ENCODE assay signal across 19 cellular contexts in the genomic region with DNA sequence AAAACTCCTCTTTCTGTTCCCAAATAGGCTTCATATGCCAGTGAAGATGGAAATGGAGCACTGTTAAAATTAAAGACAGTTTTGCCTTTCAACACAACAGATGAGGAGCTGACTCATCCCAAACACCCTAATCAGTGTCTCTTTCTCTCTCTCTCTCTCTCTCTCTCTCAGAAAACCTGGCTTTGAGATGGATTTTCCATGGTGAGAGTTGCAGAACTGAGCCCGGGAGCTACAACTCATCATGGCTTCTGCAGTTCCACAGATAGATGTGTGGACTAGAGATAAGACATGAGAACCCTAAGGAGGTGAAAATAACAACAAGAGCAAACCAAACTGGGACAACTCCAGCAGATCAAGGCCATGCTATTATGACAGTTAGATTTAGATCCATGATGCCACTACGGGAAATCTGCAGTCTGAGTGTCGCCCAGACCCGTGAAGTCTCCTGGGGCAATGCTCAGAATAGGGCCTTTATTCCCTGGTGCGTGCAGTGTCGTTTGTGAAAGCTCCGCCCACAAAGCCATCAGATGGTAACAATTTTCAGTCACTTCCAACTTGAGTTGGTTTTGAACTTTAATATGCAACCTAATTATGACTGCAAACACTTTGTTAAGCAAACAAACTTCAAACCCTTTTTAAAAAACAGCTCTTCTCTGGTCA.
DNase-seq lines count a peak whose midpoint lies in the region; ATAC-seq and TF ChIP-seq lines count a peak whose summit lies in the region.
"Had no signal": no experiment of that assay in that cellular context is flagged by ENCODE, and none has a peak within 500 bp of the region (broad histone marks: within the 10 kb centered on the region; RNA-seq: fewer than 3 reads in every experiment).

No MANE protein-coding gene starts in this region.

- no peaks in the 10 kb centered on the region for H3K27me3 Mint-ChIP-seq in activated CD4-positive, alpha-beta T cell treated with anti-CD3 and anti-CD28 coated beads, Interleukin-2, amount 10 ng/mL, durations not matched to agents 24 days and 14 days

- H3K36me3 ChIP-seq in vagina (no peaks in the 10 kb centered on the region), upper lobe of right lung (no peaks in the 10 kb centered on the region)

- H3K9me3 ChIP-seq in vagina (no peaks in the 10 kb centered on the region), upper lobe of right lung (no peaks in the 10 kb centered on the region)
- H3K9me3 ChIP-seq: A549 had no signal

- ATAC-seq in GM18868 (IDR thresholded peaks at IDR 0.05; ENCODE audit: unreplicated experiment) (no peak), upper lobe of right lung (no peak)
- ATAC-seq: A549; naive thymus-derived CD8-positive, alpha-beta T cell had no signal

- no peak for TF ChIP-seq POLR2A in vagina (IDR thresholded peaks at IDR 0.05)

- no peak overlapping the region for H3K4me3 Mint-ChIP-seq in activated CD4-positive, alpha-beta T cell treated with anti-CD3 and anti-CD28 coated beads, Interleukin-2, amount 10 ng/mL, durations not matched to agents 24 days and 14 days
- H3K4me3 Mint-ChIP-seq: naive thymus-derived CD8-positive, alpha-beta T cell; type B pancreatic cell had no signal

- H3K27ac Mint-ChIP-seq in activated CD4-positive, alpha-beta T cell treated with anti-CD3 and anti-CD28 coated beads, Interleukin-2, amount 10 ng/mL, durations not matched to agents 24 days and 14 days: no peak overlapping the region
- H3K27ac Mint-ChIP-seq: naive thymus-derived CD8-positive, alpha-beta T cell; type B pancreatic cell had no signal

- peak; percentile 41 for DNase-seq in activated CD4-positive, alpha-beta T cell treated with anti-CD3 and anti-CD28 coated beads, Interleukin-2, amount 10 ng/mL, durations not matched to agents 24 days and 14 days
- DNase-seq in activated CD4-positive, alpha-beta T cell treated with anti-CD3 and anti-CD28 coated beads for 1 hour: no peak
- DNase-seq in NCI-H1436 treated with DMSO at 0.1 percent for 48 hours (lab: John Stamatoyannopoulos, UW): peak; percentile 58
- peak; percentile 67 for DNase-seq in fibroblast of peridontal ligament (ENCODE audit: extremely low read depth)
- DNase-seq in vagina (ENCODE audit: extremely low spot score in 2 of 2): no peak
- DNase-seq in upper lobe of right lung: no peak
- DNase-seq in stimulated activated CD4-positive, alpha-beta T cell treated with anti-CD3 and anti-CD28 coated beads, Interleukin-15, amount 100 ng/mL, for 24 hours: no peak
- DNase-seq: GOT3; islet precursor cell; naive thymus-derived CD8-positive, alpha-beta T cell; NCI-H1694; Right ventricle myocardium superior; stimulated activated naive CD4-positive, alpha-beta T cell had no signal

- peaks cover 13% of the 10 kb centered on the region for H3K36me3 Mint-ChIP-seq in activated CD4-positive, alpha-beta T cell treated with anti-CD3 and anti-CD28 coated beads, Interleukin-2, amount 10 ng/mL, durations not matched to agents 24 days and 14 days (ENCODE audit: low read depth)
- H3K36me3 Mint-ChIP-seq: naive thymus-derived CD8-positive, alpha-beta T cell; type B pancreatic cell had no signal

- peaks cover 43% of the 10 kb centered on the region for H3K4me1 Mint-ChIP-seq in activated CD4-positive, alpha-beta T cell treated with anti-CD3 and anti-CD28 coated beads, Interleukin-2, amount 10 ng/mL, durations not matched to agents 24 days and 14 days

- H3K4me3 ChIP-seq in vagina (no peak overlapping the region), upper lobe of right lung (no peak overlapping the region)
- H3K4me3 ChIP-seq: A549, dorsolateral prefrontal cortex, lung had no signal

- peaks cover 22% of the 10 kb centered on the region for H3K9me3 Mint-ChIP-seq in activated CD4-positive, alpha-beta T cell treated with anti-CD3 and anti-CD28 coated beads, Interleukin-2, amount 10 ng/mL, durations not matched to agents 24 days and 14 days
- H3K9me3 Mint-ChIP-seq: naive thymus-derived CD8-positive, alpha-beta T cell had no signal

- peak overlapping the region; percentile 48 for H3K27ac ChIP-seq in vagina
- no peak overlapping the region for H3K27ac ChIP-seq in upper lobe of right lung
- H3K27ac ChIP-seq: A549, KMS-11 had no signal

- no peaks in the 10 kb centered on the region for H3K27me3 ChIP-seq in vagina
- H3K27me3 ChIP-seq in upper lobe of right lung: no peaks in the 10 kb centered on the region
- H3K27me3 ChIP-seq: dorsolateral prefrontal cortex had no signal

- intact Hi-C loops in activated CD4-positive, alpha-beta T cell treated with anti-CD3 and anti-CD28 coated beads, Interleukin-2, amount 10 ng/mL, durations not matched to agents 24 days and 14 days (cut with micrococcal nuclease): no loop called here
- intact Hi-C loops in vagina (cut with DNase I) (no loop called here), upper lobe of right lung (cut with DNase I) (no loop called here)

- H3K4me1 ChIP-seq in vagina (peaks cover 8% of the 10 kb centered on the region), upper lobe of right lung (no peaks in the 10 kb centered on the region)

- TF ChIP-seq CTCF in vagina (IDR thresholded peaks at IDR 0.05) (no peak), upper lobe of right lung (IDR thresholded peaks at IDR 0.05) (no peak)

Comparison
In these comparisons a context has a peak if more than half of its experiments do, and no peak if none do; other contexts are left out.
1. DNase-seq: peak in activated CD4-positive, alpha-beta T cell treated with anti-CD3 and anti-CD28 coated beads, Interleukin-2, amount 10 ng/mL, durations not matched to agents 24 days and 14 days (single experiment), NCI-H1436 treated with DMSO at 0.1 percent for 48 hours (single experiment) and fibroblast of peridontal ligament (single experiment); none in activated CD4-positive, alpha-beta T cell treated with anti-CD3 and anti-CD28 coated beads for 1 hour (single experiment), vagina (0 of 2), upper lobe of right lung (single experiment) and stimulated activated CD4-positive, alpha-beta T cell treated with anti-CD3 and anti-CD28 coated beads, Interleukin-15, amount 100 ng/mL, for 24 hours (single experiment).